In genomic region chr4:98166025-98166730, GRCh38 we compare ENCODE assay signal across 20 cellular contexts. TPM values are rescaled to one million over a fixed set of nuclear protein-coding genes. Genes with fewer than 3 reads are reported as not detected.
DNase-seq lines count a peak whose midpoint lies in the region; ATAC-seq, FAIRE-seq and TF ChIP-seq lines count a peak whose summit lies in the region.
"Had no signal": no experiment of that assay in that cellular context is flagged by ENCODE, and none has a peak within 500 bp of the region (broad histone marks: within the 10 kb centered on the region; RNA-seq: fewer than 3 reads in every experiment).

No MANE protein-coding gene starts in this region.

- H3K27ac ChIP-seq in gastroesophageal sphincter (no peak overlapping the region), pancreas (no peak overlapping the region)
- H3K27ac ChIP-seq: dorsolateral prefrontal cortex, SJSA1 had no signal

- no peak for TF ChIP-seq POLR2A in gastroesophageal sphincter (IDR thresholded peaks at IDR 0.05)

- H3K4me1 ChIP-seq in gastroesophageal sphincter (no peaks in the 10 kb centered on the region), pancreas (no peaks in the 10 kb centered on the region)
- H3K4me1 ChIP-seq: SJSA1 had no signal

- H3K9me3 ChIP-seq in gastroesophageal sphincter (no peaks in the 10 kb centered on the region), pancreas (no peaks in the 10 kb centered on the region)
- H3K9me3 ChIP-seq: SJSA1 had no signal

- WGBS in gastroesophageal sphincter (ENCODE audit: low coverage in 1 of 2), 2 donors: 60% methylated on average over 1 of the region's 7 CpGs; no CpG with 5 or more reads in 1 of the 2 donors
- WGBS in pancreas, 2 donors: 69 to 70% methylated on average over 7 of the region's 7 CpGs

- H3K4me3 Mint-ChIP-seq in activated T-helper 2 cell treated with anti-CD3 and anti-CD28 coated beads, Interferon-gamma antibody, Interleukin-2, Interleukin-4, amounts not matched to agents 10 μg/mL and 5 μg/mL and 100 μg/mL, durations not matched to agents 14 hours and 24 hours and 36 hours (ENCODE audit: low read depth): no peak overlapping the region
- H3K4me3 Mint-ChIP-seq: H9 had no signal

- TF ChIP-seq CTCF in gastroesophageal sphincter (IDR thresholded peaks at IDR 0.05) (no peak), pancreas (IDR thresholded peaks at IDR 0.05) (no peak)

- H3K27me3 ChIP-seq in gastroesophageal sphincter: no peaks in the 10 kb centered on the region
- no peaks in the 10 kb centered on the region for H3K27me3 ChIP-seq in pancreas
- H3K27me3 ChIP-seq: dorsolateral prefrontal cortex, SJSA1 had no signal

- H3K27me3 Mint-ChIP-seq in activated T-helper 2 cell treated with anti-CD3 and anti-CD28 coated beads, Interferon-gamma antibody, Interleukin-2, Interleukin-4, amounts not matched to agents 10 μg/mL and 5 μg/mL and 100 μg/mL, durations not matched to agents 14 hours and 24 hours and 36 hours (ENCODE audit: low read depth): peaks cover 12% of the 10 kb centered on the region

- H3K27ac Mint-ChIP-seq in activated T-helper 2 cell treated with anti-CD3 and anti-CD28 coated beads, Interferon-gamma antibody, Interleukin-2, Interleukin-4, amounts not matched to agents 10 μg/mL and 5 μg/mL and 100 μg/mL, durations not matched to agents 14 hours and 24 hours and 36 hours: no peak overlapping the region

- H3K4me3 ChIP-seq in gastroesophageal sphincter: no peak overlapping the region
- no peak overlapping the region for H3K4me3 ChIP-seq in pancreas
- H3K4me3 ChIP-seq: dorsolateral prefrontal cortex, SJSA1 had no signal

- H3K36me3 ChIP-seq in gastroesophageal sphincter: no peaks in the 10 kb centered on the region
- no peaks in the 10 kb centered on the region for H3K36me3 ChIP-seq in pancreas
- H3K36me3 ChIP-seq: SJSA1 had no signal

- DNase-seq in H4 (ENCODE audit: low spot score) (peak; percentile 72), T1000 (lab: John Stamatoyannopoulos, UW) (peak; percentile 26), pancreas (peak; percentile 45 to 83 (median 60)), NCI-H510A treated with DMSO at 0.1 percent for 48 hours (lab: John Stamatoyannopoulos, UW) (no peak), Ammon's horn (ENCODE audit: low spot score) (no peak)
- no peak for DNase-seq in activated T-helper 2 cell treated with anti-CD3 and anti-CD28 coated beads, Interferon-gamma antibody, Interleukin-2, Interleukin-4, amounts not matched to agents 10 μg/mL and 5 μg/mL and 100 μg/mL, durations not matched to agents 14 hours and 24 hours and 36 hours (ENCODE audit: low spot score)
- DNase-seq: activated T-cell treated with anti-CD3 and anti-CD28 coated beads, Interleukin-2, amount 50 U/mL, for 1 hour; AML-193; amniotic stem cell; DND-41; dorsolateral prefrontal cortex; H9; NCI-H1105 treated with DMSO at 0.1 percent for 48 hours; NCI-H524 treated with DMSO at 0.1 percent for 48 hours; occipital lobe; stimulated activated CD8-positive, alpha-beta memory T cell treated with anti-CD3 and anti-CD28 coated beads, Interleukin-4, amount 100 ng/mL, for 48 hours had no signal

- ATAC-seq in gastroesophageal sphincter: peak; percentile 46
- peak; percentile 77 to 99 (median 89) for ATAC-seq in pancreas
- ATAC-seq in HG02642 (IDR thresholded peaks at IDR 0.05; ENCODE audit: poor library complexity, unreplicated experiment): no peak

- H3K9me3 Mint-ChIP-seq in activated T-helper 2 cell treated with anti-CD3 and anti-CD28 coated beads, Interferon-gamma antibody, Interleukin-2, Interleukin-4, amounts not matched to agents 10 μg/mL and 5 μg/mL and 100 μg/mL, durations not matched to agents 14 hours and 24 hours and 36 hours: no peaks in the 10 kb centered on the region
- H3K9me3 Mint-ChIP-seq: H9 had no signal

- no peaks in the 10 kb centered on the region for H3K36me3 Mint-ChIP-seq in activated T-helper 2 cell treated with anti-CD3 and anti-CD28 coated beads, Interferon-gamma antibody, Interleukin-2, Interleukin-4, amounts not matched to agents 10 μg/mL and 5 μg/mL and 100 μg/mL, durations not matched to agents 14 hours and 24 hours and 36 hours (ENCODE audit: low read depth)

- TF ChIP-seq EP300 in gastroesophageal sphincter (IDR thresholded peaks at IDR 0.05): no peak

- intact Hi-C loops in pancreas (cut with DNase I): no loop called here
- intact Hi-C loops in activated T-helper 2 cell treated with anti-CD3 and anti-CD28 coated beads, Interferon-gamma antibody, Interleukin-2, Interleukin-4, amounts not matched to agents 10 μg/mL and 5 μg/mL and 100 μg/mL, durations not matched to agents 14 hours and 24 hours and 36 hours (cut with micrococcal nuclease): no loop called here

- no peak for FAIRE-seq in pancreas (lab: Jason Lieb, UNC)

- peaks cover 5% of the 10 kb centered on the region for H3K4me1 Mint-ChIP-seq in activated T-helper 2 cell treated with anti-CD3 and anti-CD28 coated beads, Interferon-gamma antibody, Interleukin-2, Interleukin-4, amounts not matched to agents 10 μg/mL and 5 μg/mL and 100 μg/mL, durations not matched to agents 14 hours and 24 hours and 36 hours (ENCODE audit: low read depth)

RNA-seq across cellular contexts. Expression of gene STPG2, which starts 22.9 kb away (rescaled TPM):
- not detected in 2 replicates for total RNA-seq in H4 (2014; rRNA removed; shearing (Covaris generic))
- under 1 TPM in 2 of 4 donors, not detected in 2; 0.13 to 0.62 TPM for total RNA-seq in gastroesophageal sphincter
- total RNA-seq in pancreas: 1 to 10 TPM in 1 of 6 donors, under 1 TPM in 5; 0.28 to 1.0 (median 0.89) TPM
- under 1 TPM; 0.11 to 0.12 TPM for polyA plus RNA-seq in pancreas
- not detected in 2 replicates for total RNA-seq in activated T-helper 2 cell treated with anti-CD3 and anti-CD28 coated beads, Interferon-gamma antibody, Interleukin-2, Interleukin-4, amounts not matched to agents 10 μg/mL and 5 μg/mL and 100 μg/mL, durations not matched to agents 14 hours and 24 hours and 36 hours
- total RNA-seq: glomerular endothelial cell, SJSA1 had no signal

Comparison
In these comparisons a context has a peak if more than half of its experiments do, and no peak if none do; other contexts are left out.
1. DNase-seq: peak in H4 (single experiment), T1000 (single experiment) and pancreas (6 of 6); none in activated T-helper 2 cell treated with anti-CD3 and anti-CD28 coated beads, Interferon-gamma antibody, Interleukin-2, Interleukin-4, amounts not matched to agents 10 μg/mL and 5 μg/mL and 100 μg/mL, durations not matched to agents 14 hours and 24 hours and 36 hours (single experiment), NCI-H510A treated with DMSO at 0.1 percent for 48 hours (single experiment) and Ammon's horn (single experiment).